25 cellular contexts compared by ENCODE assay signal in the genomic region with DNA sequence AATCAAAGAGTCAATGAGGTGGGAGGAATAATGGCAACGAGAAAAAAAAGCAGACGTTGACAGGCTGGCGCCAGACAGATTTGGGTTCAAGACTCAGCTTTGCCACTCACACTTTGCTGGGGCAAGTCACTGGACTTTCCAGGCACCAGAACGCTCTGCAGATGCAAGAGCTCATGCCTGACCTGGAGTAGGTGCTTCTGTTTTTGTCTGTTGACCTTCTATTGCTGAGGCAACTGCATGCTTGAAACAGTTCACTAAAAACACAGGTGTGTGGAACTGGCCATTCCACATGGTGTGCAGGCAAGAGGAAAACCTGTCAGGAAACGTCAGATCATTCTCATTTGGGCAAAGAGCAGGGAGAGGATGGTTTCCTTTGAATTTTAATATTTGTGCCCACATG.
"Had no signal": no experiment of that assay in that cellular context is flagged by ENCODE, and none has a peak within 500 bp of the region (broad histone marks: within the 10 kb centered on the region; RNA-seq: fewer than 3 reads in every experiment).

No MANE protein-coding gene starts in this region.

- H3K36me3 ChIP-seq: cardiac muscle cell, esophagus squamous epithelium, tibial nerve, vagina, WERI-Rb-1 had no signal

- H3K4me1 Mint-ChIP-seq: activated CD4-positive, alpha-beta T cell treated with anti-CD3 and anti-CD28 coated beads for 36 hours had no signal

- H3K4me3 Mint-ChIP-seq: activated CD4-positive, alpha-beta T cell treated with anti-CD3 and anti-CD28 coated beads for 36 hours; activated naive CD8-positive, alpha-beta T cell; activated T-helper 1 cell treated with anti-CD3 and anti-CD28 coated beads, Interleukin-12 subunit alpha, Interleukin-12 subunit beta, Interleukin-2, Interleukin-4 antibody, amounts not matched to agents 30 ng/mL and 10 ng/mL and 1 ng/mL, durations not matched to agents 14 hours and 24 hours and 36 hours; dendritic cell treated with granulocyte-macrophage colony-stimulating factor and Interleukin-4, amounts not matched to agents 40 ng/mL and 50 ng/mL, for 4 days; mesothelial cell of epicardium; natural killer cell treated with Interleukin-12 subunit alpha and Interleukin-12 subunit beta and Interleukin-15 and Interleukin-18, amount 100 ng/mL, for 72 hours had no signal

- H3K27me3 ChIP-seq: tibial nerve, vagina had no signal

- H3K9me3 Mint-ChIP-seq: activated T-helper 1 cell treated with anti-CD3 and anti-CD28 coated beads, Interleukin-12 subunit alpha, Interleukin-12 subunit beta, Interleukin-2, Interleukin-4 antibody, amounts not matched to agents 30 ng/mL and 10 ng/mL and 1 ng/mL, durations not matched to agents 14 hours and 24 hours and 36 hours; dendritic cell treated with granulocyte-macrophage colony-stimulating factor and Interleukin-4, amounts not matched to agents 40 ng/mL and 50 ng/mL, for 4 days; mesothelial cell of epicardium; natural killer cell treated with Interleukin-12 subunit alpha and Interleukin-12 subunit beta and Interleukin-15 and Interleukin-18, amount 100 ng/mL, for 72 hours had no signal

- H3K4me1 ChIP-seq: vagina had no signal

- H3K4me3 ChIP-seq: cardiac muscle cell, esophagus squamous epithelium, tibial nerve, vagina had no signal

- H3K27ac ChIP-seq: esophagus squamous epithelium, tibial nerve, vagina had no signal

- ATAC-seq: activated CD4-positive, alpha-beta T cell treated with anti-CD3 and anti-CD28 coated beads for 36 hours; left colon; natural killer cell treated with Interleukin-12 subunit alpha and Interleukin-12 subunit beta and Interleukin-15 and Interleukin-18, amount 100 ng/mL, for 72 hours had no signal

- H3K27ac Mint-ChIP-seq: activated CD4-positive, alpha-beta T cell treated with anti-CD3 and anti-CD28 coated beads for 36 hours; activated naive CD8-positive, alpha-beta T cell; activated T-helper 1 cell treated with anti-CD3 and anti-CD28 coated beads, Interleukin-12 subunit alpha, Interleukin-12 subunit beta, Interleukin-2, Interleukin-4 antibody, amounts not matched to agents 30 ng/mL and 10 ng/mL and 1 ng/mL, durations not matched to agents 14 hours and 24 hours and 36 hours; dendritic cell treated with granulocyte-macrophage colony-stimulating factor and Interleukin-4, amounts not matched to agents 40 ng/mL and 50 ng/mL, for 4 days; mesothelial cell of epicardium; natural killer cell treated with Interleukin-12 subunit alpha and Interleukin-12 subunit beta and Interleukin-15 and Interleukin-18, amount 100 ng/mL, for 72 hours had no signal

- H3K36me3 Mint-ChIP-seq: activated naive CD8-positive, alpha-beta T cell; mesothelial cell of epicardium; natural killer cell treated with Interleukin-12 subunit alpha and Interleukin-12 subunit beta and Interleukin-15 and Interleukin-18, amount 100 ng/mL, for 72 hours had no signal

- DNase-seq: activated CD4-positive, alpha-beta T cell treated with anti-CD3 and anti-CD28 coated beads for 36 hours; activated CD4-positive, alpha-beta T cell treated with anti-CD3 and anti-CD28 coated beads, Interleukin-2, amount 50 U/mL, for 48 hours; activated gamma-delta T cell treated with Interleukin-2 at 50 U/mL for 16 hours; activated T-cell treated with anti-CD3 and anti-CD28 coated beads for 4 hours; amniotic stem cell; effector memory CD4-positive, alpha-beta T cell; esophagus squamous epithelium; left colon; nucleus accumbens; posterior cingulate gyrus; stimulated activated CD4-positive, alpha-beta T cell treated with anti-CD3 and anti-CD28 coated beads, Interleukin-12 subunit alpha, Interleukin-12 subunit beta, amount 100 ng/mL, for 4 hours; stimulated activated CD4-positive, alpha-beta T cell treated with anti-CD3 and anti-CD28 coated beads, Interleukin-1b, Interleukin-23, amount 100 ng/mL, for 48 hours; stimulated activated CD8-positive, alpha-beta memory T cell treated with anti-CD3 and anti-CD28 coated beads, Interleukin-4, amount 100 ng/mL, for 48 hours; stimulated activated naive CD4-positive, alpha-beta T cell treated with Interleukin-2 at 50 U/mL for 16 hours; substantia nigra; T-helper 2 cell had no signal

- H3K9me3 ChIP-seq: esophagus squamous epithelium, tibial nerve, vagina had no signal
